Comparison of ENCODE assay signal across 1 cellular context in genomic region chr4:154779362-154779947, GRCh38.
TF ChIP-seq lines count a peak whose summit lies in the region.

No MANE protein-coding gene starts in this region.

TF ChIP-seq in HepG2, 621 proteins besides CTCF, POLR2A, EP300 and RAD21 (continued from another document):
- TF ChIP-seq HMGXB3 (CRISPR knock-in tag; IDR thresholded peaks at IDR 0.05; ENCODE audit: borderline replicate concordance) (no peak), SMC3 (IDR thresholded peaks at IDR 0.05; ENCODE audit: low read length) (peak; percentile 59)
TF ChIP-seq in HepG2: peak in this region for 3.
